Comparison of ENCODE assay signal across 9 cellular contexts in genomic region chr12:113161415-113162016, GRCh38. TPM values are rescaled to one million over a fixed set of nuclear protein-coding genes. Genes with fewer than 3 reads are reported as not detected.
DNase-seq lines count a peak whose midpoint lies in the region; ATAC-seq and TF ChIP-seq lines count a peak whose summit lies in the region.
"Had no signal": no experiment of that assay in that cellular context is flagged by ENCODE, and none has a peak within 500 bp of the region (broad histone marks: within the 10 kb centered on the region; RNA-seq: fewer than 3 reads in every experiment).

No MANE protein-coding gene starts in this region.

- TF ChIP-seq CTCF in RWPE2 (IDR thresholded peaks at IDR 0.05; ENCODE audit: poor library complexity, severe bottlenecking), result no peak
- no peak for TF ChIP-seq CTCF in neural progenitor cell (IDR thresholded peaks at IDR 0.05)

- H2AFZ ChIP-seq in neural progenitor cell (replicated peaks), result no peak overlapping the region

- ATAC-seq in RWPE2 (ENCODE audit: low read depth) (peak; percentile 31; the same call in 1 of the 3 replicates), HG03196 (IDR thresholded peaks at IDR 0.05; ENCODE audit: unreplicated experiment) (no peak), HG03280 (IDR thresholded peaks at IDR 0.05; ENCODE audit: unreplicated experiment) (no peak)
- ATAC-seq: CD8-positive, alpha-beta T cell had no signal

- H3K79me2 ChIP-seq in neural progenitor cell (ENCODE audit: low read depth), result no peaks in the 10 kb centered on the region

- H3K27me3 ChIP-seq in RWPE2 (ENCODE audit: insufficient read depth, poor library complexity, severe bottlenecking) (no peaks in the 10 kb centered on the region), neural progenitor cell (peaks cover 1% of the 10 kb centered on the region)

- H3K27ac ChIP-seq in RWPE2 (ENCODE audit: poor library complexity, severe bottlenecking) (no peak overlapping the region), neural progenitor cell (peak overlapping the region; percentile 50)

- H3K36me3 ChIP-seq in RWPE2 (ENCODE audit: low read depth) (peaks cover 62% of the 10 kb centered on the region), neural progenitor cell (no peaks in the 10 kb centered on the region)

- H3F3A ChIP-seq in neural progenitor cell (ENCODE audit: low read depth), result peaks cover 28% of the 10 kb centered on the region

- H3K36me3 Mint-ChIP-seq in activated CD4-positive, alpha-beta T cell treated with anti-CD3 and anti-CD28 coated beads, Interleukin-2, amount 10 ng/mL, durations not matched to agents 7 days and 5 days (ENCODE audit: low read depth), result peaks cover 42% of the 10 kb centered on the region
- H3K36me3 Mint-ChIP-seq in neural progenitor cell, result peaks cover 15% of the 10 kb centered on the region

- peaks cover under 1% of the 10 kb centered on the region for H3K27me3 Mint-ChIP-seq in activated CD4-positive, alpha-beta T cell treated with anti-CD3 and anti-CD28 coated beads, Interleukin-2, amount 10 ng/mL, durations not matched to agents 7 days and 5 days
- peaks cover 2% of the 10 kb centered on the region for H3K27me3 Mint-ChIP-seq in neural progenitor cell (ENCODE audit: insufficient read depth, low read depth)

- no peak for DNase-seq in activated CD4-positive, alpha-beta T cell treated with anti-CD3 and anti-CD28 coated beads, Interleukin-2, amount 10 ng/mL, durations not matched to agents 7 days and 5 days
- DNase-seq in activated CD4-positive, alpha-beta T cell treated with anti-CD3 and anti-CD28 coated beads, Interleukin-2, amount 50 U/mL, for 1 hour, result no peak
- DNase-seq in RWPE2 (ENCODE audit: low spot score), result no peak
- peak; percentile 99 for DNase-seq in neural progenitor cell (ENCODE audit: low spot score)
- DNase-seq: CD8-positive, alpha-beta T cell; effector CD4-positive, alpha-beta T cell had no signal

- H3K4me2 ChIP-seq in neural progenitor cell, result peak overlapping the region; percentile 75

- POLR2A ChIA-PET in activated CD4-positive, alpha-beta T cell treated with anti-CD3 and anti-CD28 coated beads, Interleukin-2, amount 10 ng/mL, durations not matched to agents 7 days and 5 days (lab: Charles Lee), result interaction anchor here (0.6 kb wide), 1 partner anchor 8 kb away, joined by 6 read pairs; no protein-coding TSS in a partner anchor

- peaks cover 47% of the 10 kb centered on the region for H4K20me1 ChIP-seq in neural progenitor cell (ENCODE audit: low read depth)

- no peak overlapping the region for H3K4me3 Mint-ChIP-seq in activated CD4-positive, alpha-beta T cell treated with anti-CD3 and anti-CD28 coated beads, Interleukin-2, amount 10 ng/mL, durations not matched to agents 7 days and 5 days
- H3K4me3 Mint-ChIP-seq in neural progenitor cell, result peak overlapping the region; percentile 59
- H3K4me3 Mint-ChIP-seq: CD8-positive, alpha-beta T cell had no signal

- H3K4me1 ChIP-seq in RWPE2 (ENCODE audit: insufficient read depth, poor library complexity, severe bottlenecking) (no peaks in the 10 kb centered on the region), neural progenitor cell (peaks cover 17% of the 10 kb centered on the region)

- H3K9me3 Mint-ChIP-seq in activated CD4-positive, alpha-beta T cell treated with anti-CD3 and anti-CD28 coated beads, Interleukin-2, amount 10 ng/mL, durations not matched to agents 7 days and 5 days, result no peaks in the 10 kb centered on the region
- no peaks in the 10 kb centered on the region for H3K9me3 Mint-ChIP-seq in neural progenitor cell
- H3K9me3 Mint-ChIP-seq: CD8-positive, alpha-beta T cell had no signal

- H3K9me3 ChIP-seq in RWPE2 (ENCODE audit: severe bottlenecking) (no peaks in the 10 kb centered on the region), neural progenitor cell (ENCODE audit: low read depth) (no peaks in the 10 kb centered on the region)

- no peak overlapping the region for H3K4me3 ChIP-seq in RWPE2 (ENCODE audit: severe bottlenecking)
- H3K4me3 ChIP-seq in neural progenitor cell, result peak overlapping the region; percentile 30

- no peak overlapping the region for H3K9ac ChIP-seq in neural progenitor cell

- peak overlapping the region; percentile 50 for H3K27ac Mint-ChIP-seq in activated CD4-positive, alpha-beta T cell treated with anti-CD3 and anti-CD28 coated beads, Interleukin-2, amount 10 ng/mL, durations not matched to agents 7 days and 5 days
- H3K27ac Mint-ChIP-seq in neural progenitor cell, result no peak overlapping the region
- H3K27ac Mint-ChIP-seq: CD8-positive, alpha-beta T cell had no signal

- CTCF ChIA-PET in activated CD4-positive, alpha-beta T cell treated with anti-CD3 and anti-CD28 coated beads, Interleukin-2, amount 10 ng/mL, durations not matched to agents 7 days and 5 days (lab: Charles Lee), result interaction anchor here (0.6 to 1.6 kb wide), 3 partner anchors 12 to 141 kb away, joined by 4 to 7 read pairs (median 4); no protein-coding TSS in a partner anchor

- peaks cover under 1% of the 10 kb centered on the region for H3K4me1 Mint-ChIP-seq in activated CD4-positive, alpha-beta T cell treated with anti-CD3 and anti-CD28 coated beads, Interleukin-2, amount 10 ng/mL, durations not matched to agents 7 days and 5 days
- H3K4me1 Mint-ChIP-seq in neural progenitor cell, result peaks cover 33% of the 10 kb centered on the region

RNA-seq across cellular contexts. Expression of gene CFAP73, which starts 12.0 kb away (rescaled TPM):
- under 1 TPM; 0.37 to 0.42 TPM for total RNA-seq in activated CD4-positive, alpha-beta T cell treated with anti-CD3 and anti-CD28 coated beads, Interleukin-2, amount 10 ng/mL, durations not matched to agents 7 days and 5 days
- 0.19 TPM in 1 of 2 replicates, not detected in the other for total RNA-seq in neural progenitor cell (ENCODE audit: low replicate concordance)
- total RNA-seq: LHCN-M2 had no signal

RNA-seq across cellular contexts. Expression of gene DDX54, which starts 23.8 kb away (rescaled TPM):
- total RNA-seq in activated CD4-positive, alpha-beta T cell treated with anti-CD3 and anti-CD28 coated beads, Interleukin-2, amount 10 ng/mL, durations not matched to agents 7 days and 5 days, result 10 to 100 TPM; 65.6 to 72.0 TPM
- total RNA-seq in neural progenitor cell (ENCODE audit: low replicate concordance), result 36.9 and 72.9 TPM in 2 replicates

RNA-seq across cellular contexts. Expression of gene RITA1, which starts 24.0 kb away (rescaled TPM):
- 10 to 100 TPM; 17.0 to 18.0 TPM for total RNA-seq in activated CD4-positive, alpha-beta T cell treated with anti-CD3 and anti-CD28 coated beads, Interleukin-2, amount 10 ng/mL, durations not matched to agents 7 days and 5 days
- 13.7 and 22.5 TPM in 2 replicates for total RNA-seq in neural progenitor cell (ENCODE audit: low replicate concordance)

RNA-seq across cellular contexts. Expression of gene RASAL1, which starts 26.0 kb away (rescaled TPM):
- under 1 TPM; 0.20 to 0.40 TPM for total RNA-seq in activated CD4-positive, alpha-beta T cell treated with anti-CD3 and anti-CD28 coated beads, Interleukin-2, amount 10 ng/mL, durations not matched to agents 7 days and 5 days
- total RNA-seq in neural progenitor cell (ENCODE audit: low replicate concordance), result 0.50 and 1.4 TPM in 2 replicates
- total RNA-seq: LHCN-M2 had no signal

RNA-seq across cellular contexts. Expression of gene TPCN1, which starts 59.7 kb away (rescaled TPM):
- 10 to 100 TPM; 18.6 to 20.9 TPM for total RNA-seq in activated CD4-positive, alpha-beta T cell treated with anti-CD3 and anti-CD28 coated beads, Interleukin-2, amount 10 ng/mL, durations not matched to agents 7 days and 5 days
- 12.2 and 19.1 TPM in 2 replicates for total RNA-seq in neural progenitor cell (ENCODE audit: low replicate concordance)
